ENCODE assay signal across 10 cellular contexts in genomic region chr22:36874309-36874696, GRCh38. TPM values are rescaled to one million over a fixed set of nuclear protein-coding genes. Genes with fewer than 3 reads are reported as not detected.
DNase-seq lines count a peak whose midpoint lies in the region; ATAC-seq and TF ChIP-seq lines count a peak whose summit lies in the region.
"Had no signal": no experiment of that assay in that cellular context is flagged by ENCODE, and none has a peak within 500 bp of the region (broad histone marks: within the 10 kb centered on the region; RNA-seq: fewer than 3 reads in every experiment).

No MANE protein-coding gene starts in this region.

- TF ChIP-seq POLR2A in upper lobe of left lung (IDR thresholded peaks at IDR 0.05): no peak

- H3K4me3 ChIP-seq in heart right ventricle (no peak overlapping the region), right atrium auricular region (no peak overlapping the region), left lung (no peak overlapping the region), upper lobe of left lung (no peak overlapping the region)
- H3K4me3 ChIP-seq: thyroid gland had no signal

- ATAC-seq in heart right ventricle (peak in 3 of 8 donors; percentile 22 to 33 (median 24)), left lung (peak; percentile 67), upper lobe of left lung (ENCODE audit: low FRiP score in 2 of 2) (peak in 1 of 2 donors; percentile 5)

- DNase-seq in heart right ventricle (no peak), right atrium auricular region (ENCODE audit: low spot score) (no peak), left lung (no peak), upper lobe of left lung (no peak), NCI-H1436 (lab: John Stamatoyannopoulos, UW) (no peak), SIG-M5 (lab: John Stamatoyannopoulos, UW) (no peak), NCI-H2196 treated with DMSO at 0.1 percent for 48 hours (lab: John Stamatoyannopoulos, UW; ENCODE audit: unreplicated experiment) (no peak)
- no peak for DNase-seq in activated T-helper 1 cell treated with anti-CD3 and anti-CD28 coated beads, Interleukin-12 subunit alpha, Interleukin-12 subunit beta, Interleukin-2, Interleukin-4 antibody, amounts not matched to agents 30 ng/mL and 10 ng/mL and 1 ng/mL, durations not matched to agents 14 hours and 24 hours and 36 hours (ENCODE audit: low spot score)

- H3K27ac ChIP-seq in heart right ventricle (peak overlapping the region in 8 of 10 donors; percentile 3 to 87 (median 46)), right atrium auricular region (peak overlapping the region in 1 of 2 donors; percentile 4), left lung (peak overlapping the region; percentile 73 to 93), upper lobe of left lung (peak overlapping the region; percentile 79 to 89 (median 85))

- no peak for TF ChIP-seq EP300 in upper lobe of left lung (IDR thresholded peaks at IDR 0.05)

- H3K9me3 ChIP-seq in heart right ventricle (no peaks in the 10 kb centered on the region), right atrium auricular region (no peaks in the 10 kb centered on the region), left lung (no peaks in the 10 kb centered on the region), upper lobe of left lung (no peaks in the 10 kb centered on the region)
- H3K9me3 ChIP-seq: thyroid gland had no signal

- peaks cover 0 to 37% (median 25%) of the 10 kb centered on the region in 7 donors for H3K27me3 ChIP-seq in heart right ventricle
- H3K27me3 ChIP-seq in right atrium auricular region: no peaks in the 10 kb centered on the region
- H3K27me3 ChIP-seq in left lung: no peaks in the 10 kb centered on the region
- no peaks in the 10 kb centered on the region for H3K27me3 ChIP-seq in upper lobe of left lung
- H3K27me3 ChIP-seq: thyroid gland had no signal

- peaks cover 4% of the 10 kb centered on the region for H3K9me3 Mint-ChIP-seq in activated T-helper 1 cell treated with anti-CD3 and anti-CD28 coated beads, Interleukin-12 subunit alpha, Interleukin-12 subunit beta, Interleukin-2, Interleukin-4 antibody, amounts not matched to agents 30 ng/mL and 10 ng/mL and 1 ng/mL, durations not matched to agents 14 hours and 24 hours and 36 hours

- no peak for TF ChIP-seq CTCF in heart right ventricle (IDR thresholded peaks at IDR 0.05)
- no peak for TF ChIP-seq CTCF in right atrium auricular region (IDR thresholded peaks at IDR 0.05)
- no peak for TF ChIP-seq CTCF in left lung (IDR thresholded peaks at IDR 0.05)
- no peak for TF ChIP-seq CTCF in upper lobe of left lung (IDR thresholded peaks at IDR 0.05)

- H3K4me1 ChIP-seq in heart right ventricle (peaks cover 0 to 28% (median 16%) of the 10 kb centered on the region in 9 donors), right atrium auricular region (peaks cover 0 to 10% of the 10 kb centered on the region in 2 donors), left lung (peaks cover 9 to 41% of the 10 kb centered on the region in 2 donors), upper lobe of left lung (peaks cover 16 to 22% (median 21%) of the 10 kb centered on the region in 4 donors)

- no peaks in the 10 kb centered on the region for H3K27me3 Mint-ChIP-seq in activated T-helper 1 cell treated with anti-CD3 and anti-CD28 coated beads, Interleukin-12 subunit alpha, Interleukin-12 subunit beta, Interleukin-2, Interleukin-4 antibody, amounts not matched to agents 30 ng/mL and 10 ng/mL and 1 ng/mL, durations not matched to agents 14 hours and 24 hours and 36 hours (ENCODE audit: insufficient read depth)

- WGBS in heart right ventricle, 2 donors: 54 to 57% methylated on average over 2 of the region's 2 CpGs
- WGBS in upper lobe of left lung, 2 donors: 45 to 54% methylated on average over 2 of the region's 2 CpGs

- intact Hi-C loops in heart right ventricle (cut with DNase I) (loop anchor here in 5 of 10 donors (5.0 to 10.0 kb wide), 3 partner anchors 100 to 170 kb away; no protein-coding TSS in a partner anchor), left lung (cut with DNase I) (no loop called here)
- intact Hi-C loops in activated T-helper 1 cell treated with anti-CD3 and anti-CD28 coated beads, Interleukin-12 subunit alpha, Interleukin-12 subunit beta, Interleukin-2, Interleukin-4 antibody, amounts not matched to agents 30 ng/mL and 10 ng/mL and 1 ng/mL, durations not matched to agents 14 hours and 24 hours and 36 hours (cut with micrococcal nuclease): loop anchor here (1.0 kb wide), 3 partner anchors 13 to 27 kb away; partner anchors contain the start of gene NCF4

- peaks cover 29% of the 10 kb centered on the region for H3K36me3 Mint-ChIP-seq in activated T-helper 1 cell treated with anti-CD3 and anti-CD28 coated beads, Interleukin-12 subunit alpha, Interleukin-12 subunit beta, Interleukin-2, Interleukin-4 antibody, amounts not matched to agents 30 ng/mL and 10 ng/mL and 1 ng/mL, durations not matched to agents 14 hours and 24 hours and 36 hours (ENCODE audit: low read depth)

- H3K4me3 Mint-ChIP-seq in activated T-helper 1 cell treated with anti-CD3 and anti-CD28 coated beads, Interleukin-12 subunit alpha, Interleukin-12 subunit beta, Interleukin-2, Interleukin-4 antibody, amounts not matched to agents 30 ng/mL and 10 ng/mL and 1 ng/mL, durations not matched to agents 14 hours and 24 hours and 36 hours: peak overlapping the region; percentile 30

- peaks cover 28% of the 10 kb centered on the region for H3K4me1 Mint-ChIP-seq in activated T-helper 1 cell treated with anti-CD3 and anti-CD28 coated beads, Interleukin-12 subunit alpha, Interleukin-12 subunit beta, Interleukin-2, Interleukin-4 antibody, amounts not matched to agents 30 ng/mL and 10 ng/mL and 1 ng/mL, durations not matched to agents 14 hours and 24 hours and 36 hours (ENCODE audit: low read depth)

- H3K36me3 ChIP-seq in heart right ventricle: peaks cover 0 to 67% (median 0%) of the 10 kb centered on the region in 9 donors
- no peaks in the 10 kb centered on the region for H3K36me3 ChIP-seq in right atrium auricular region
- peaks cover 0 to 64% of the 10 kb centered on the region in 2 donors for H3K36me3 ChIP-seq in left lung
- peaks cover 0 to 14% (median 3%) of the 10 kb centered on the region in 4 donors for H3K36me3 ChIP-seq in upper lobe of left lung
- H3K36me3 ChIP-seq: thyroid gland had no signal

- peak overlapping the region; percentile 86 for H3K27ac Mint-ChIP-seq in activated T-helper 1 cell treated with anti-CD3 and anti-CD28 coated beads, Interleukin-12 subunit alpha, Interleukin-12 subunit beta, Interleukin-2, Interleukin-4 antibody, amounts not matched to agents 30 ng/mL and 10 ng/mL and 1 ng/mL, durations not matched to agents 14 hours and 24 hours and 36 hours

RNA-seq across cellular contexts. Expression of gene NCF4, which starts 13.5 kb away (rescaled TPM):
- total RNA-seq in heart right ventricle (10 to 100 TPM in 2 of 10 donors, 1 to 10 TPM in 8; 1.1 to 18.9 (median 2.7) TPM), right atrium auricular region (1 to 10 TPM; 3.9 to 7.0 TPM), left lung (10 to 100 TPM; 13.0 to 68.1 TPM), upper lobe of left lung (10 to 100 TPM; 28.2 to 72.5 (median 54.3) TPM)
- polyA plus RNA-seq in heart right ventricle: 10 to 100 TPM in 1 of 2 donors, 1 to 10 TPM in 1; 4.6 to 10.5 TPM
- total RNA-seq in activated T-helper 1 cell treated with anti-CD3 and anti-CD28 coated beads, Interleukin-12 subunit alpha, Interleukin-12 subunit beta, Interleukin-2, Interleukin-4 antibody, amounts not matched to agents 30 ng/mL and 10 ng/mL and 1 ng/mL, durations not matched to agents 14 hours and 24 hours and 36 hours: 15.6 and 17.3 TPM in 2 replicates

RNA-seq across cellular contexts. Expression of gene CSF2RB, which starts 39.1 kb away (rescaled TPM):
- total RNA-seq in heart right ventricle (10 to 100 TPM in 1 of 10 donors, 1 to 10 TPM in 9; 1.4 to 20.8 (median 1.8) TPM), right atrium auricular region (1 to 10 TPM; 1.8 to 4.2 TPM), left lung (10 to 100 TPM; 11.5 to 47.5 TPM), upper lobe of left lung (10 to 100 TPM in 5 of 6 donors, 1 to 10 TPM in 1; 8.2 to 43.0 (median 24.2) TPM)
- polyA plus RNA-seq in heart right ventricle: 1 to 10 TPM in 1 of 2 donors, under 1 TPM in 1; 0.81 to 1.5 TPM
- total RNA-seq in activated T-helper 1 cell treated with anti-CD3 and anti-CD28 coated beads, Interleukin-12 subunit alpha, Interleukin-12 subunit beta, Interleukin-2, Interleukin-4 antibody, amounts not matched to agents 30 ng/mL and 10 ng/mL and 1 ng/mL, durations not matched to agents 14 hours and 24 hours and 36 hours: 11.7 and 11.8 TPM in 2 replicates

RNA-seq across cellular contexts. Expression of gene PVALB, which starts 57.5 kb away (rescaled TPM):
- total RNA-seq in heart right ventricle (not detected), right atrium auricular region (not detected), left lung (under 1 TPM; 0.70 to 0.76 TPM), upper lobe of left lung (1 to 10 TPM in 3 of 6 donors, not detected in 3; 1.5 to 3.3 (median 1.8) TPM)
- not detected for polyA plus RNA-seq in heart right ventricle
- not detected in 2 replicates for total RNA-seq in activated T-helper 1 cell treated with anti-CD3 and anti-CD28 coated beads, Interleukin-12 subunit alpha, Interleukin-12 subunit beta, Interleukin-2, Interleukin-4 antibody, amounts not matched to agents 30 ng/mL and 10 ng/mL and 1 ng/mL, durations not matched to agents 14 hours and 24 hours and 36 hours
- total RNA-seq: left colon, thyroid gland had no signal
